1 cellular context compared by ENCODE assay signal in the genomic region with DNA sequence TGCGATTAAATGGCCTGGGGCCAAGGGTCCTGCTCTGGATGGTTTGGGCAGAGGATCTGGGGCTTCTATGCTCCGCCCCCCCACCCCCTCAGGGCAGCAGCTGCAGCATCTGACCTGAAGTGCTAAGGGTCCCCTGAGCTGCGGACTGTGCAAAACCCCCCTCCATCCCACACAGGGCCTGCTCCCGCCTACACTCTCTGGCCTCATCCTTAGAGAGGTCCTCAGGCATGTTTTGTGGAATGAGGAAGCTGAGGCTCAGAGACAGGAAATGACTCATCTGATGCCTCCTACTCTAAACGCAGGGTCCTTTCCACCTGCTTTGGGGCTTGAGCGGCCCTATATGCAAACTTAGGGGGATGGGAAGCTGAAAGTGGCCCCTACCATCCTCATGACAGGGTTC.
TF ChIP-seq lines count a peak whose summit lies in the region.

No MANE protein-coding gene starts in this region.

TF ChIP-seq in HepG2, 621 proteins besides CTCF, POLR2A, EP300 and RAD21 (continues in another document):
- TF ChIP-seq RBM39 (IDR thresholded peaks at IDR 0.05; ENCODE audit: low read depth, low read length, poor library complexity, severe bottlenecking) (no peak), ZNF331 (CRISPR knock-in tag; IDR thresholded peaks at IDR 0.05) (no peak), ZNF687 (CRISPR knock-in tag; IDR thresholded peaks at IDR 0.05) (peak; percentile 62), ZNF274 (CRISPR knock-in tag; IDR thresholded peaks at IDR 0.05) (no peak), ZNF512B (CRISPR knock-in tag; IDR thresholded peaks at IDR 0.05; ENCODE audit: borderline replicate concordance) (no peak), ZNF740 (CRISPR knock-in tag; IDR thresholded peaks at IDR 0.05) (no peak), KDM6A (CRISPR knock-in tag; IDR thresholded peaks at IDR 0.05; ENCODE audit: low read depth) (no peak), SNAPC2 (CRISPR knock-in tag; IDR thresholded peaks at IDR 0.05) (no peak), ZC3H13 (CRISPR knock-in tag; IDR thresholded peaks at IDR 0.05) (no peak), GABPB1 (CRISPR knock-in tag; IDR thresholded peaks at IDR 0.05) (peak; percentile 25; the same call in 1 of the 2 replicates), SMYD3 (CRISPR knock-in tag; IDR thresholded peaks at IDR 0.05) (no peak), JUN (CRISPR knock-in tag; IDR thresholded peaks at IDR 0.05) (no peak), POLR2G (IDR thresholded peaks at IDR 0.05; ENCODE audit: low read depth, low read length) (no peak), STAT5B (CRISPR knock-in tag; IDR thresholded peaks at IDR 0.05) (no peak), SMC3 (IDR thresholded peaks at IDR 0.05; ENCODE audit: low read length) (no peak), ZNF883 (CRISPR knock-in tag; IDR thresholded peaks at IDR 0.05; ENCODE audit: not compliant biosample characterization) (no peak), RELA (CRISPR knock-in tag; IDR thresholded peaks at IDR 0.05) (no peak), ZNF124 (CRISPR knock-in tag; IDR thresholded peaks at IDR 0.05) (no peak), SUZ12 (IDR thresholded peaks at IDR 0.05; ENCODE audit: low read depth, low read length) (no peak), TEAD2 (CRISPR knock-in tag; IDR thresholded peaks at IDR 0.05) (no peak), PHF20 (CRISPR knock-in tag; IDR thresholded peaks at IDR 0.05) (no peak), MIER2 (CRISPR knock-in tag; IDR thresholded peaks at IDR 0.05) (no peak), ZNF7 (CRISPR knock-in tag; IDR thresholded peaks at IDR 0.05) (no peak), ZNF354B (CRISPR knock-in tag; IDR thresholded peaks at IDR 0.05) (no peak), ZNF256 (CRISPR knock-in tag; conservative IDR thresholded peaks at IDR 0.05) (no peak), MBD4 (IDR thresholded peaks at IDR 0.05; ENCODE audit: borderline replicate concordance, low read length) (no peak), RXRB (CRISPR knock-in tag; IDR thresholded peaks at IDR 0.05; ENCODE audit: borderline replicate concordance) (no peak), GATAD2A (CRISPR knock-in tag; IDR thresholded peaks at IDR 0.05) (peak; percentile 55), SAP130 (CRISPR knock-in tag; IDR thresholded peaks at IDR 0.05; ENCODE audit: low read depth) (0 out of 2 replicates have a peak, but pooled peaks have one; percentile 22), ZNF773 (CRISPR knock-in tag; IDR thresholded peaks at IDR 0.05; ENCODE audit: borderline replicate concordance) (no peak), ZNF75D (CRISPR knock-in tag; IDR thresholded peaks at IDR 0.05; ENCODE audit: borderline replicate concordance) (no peak), ZNF652 (CRISPR knock-in tag; IDR thresholded peaks at IDR 0.05; ENCODE audit: borderline replicate concordance, low read depth) (no peak), ERF (CRISPR knock-in tag; IDR thresholded peaks at IDR 0.05) (no peak), TRIM24 (CRISPR knock-in tag; IDR thresholded peaks at IDR 0.05) (no peak), TAF1 (CRISPR knock-in tag; IDR thresholded peaks at IDR 0.05) (no peak), ZMYM2 (CRISPR knock-in tag; IDR thresholded peaks at IDR 0.05) (no peak), CBFB (CRISPR knock-in tag; IDR thresholded peaks at IDR 0.05) (no peak), BRCA1 (CRISPR knock-in tag; IDR thresholded peaks at IDR 0.05) (no peak), WIZ (CRISPR knock-in tag; IDR thresholded peaks at IDR 0.05) (no peak), MED1 (CRISPR knock-in tag; IDR thresholded peaks at IDR 0.05) (0 out of 2 replicates have a peak, but pooled peaks have one; percentile 46), ZNF543 (CRISPR knock-in tag; IDR thresholded peaks at IDR 0.05) (no peak), CHD4 (IDR thresholded peaks at IDR 0.05; ENCODE audit: borderline replicate concordance, low read length) (no peak), XBP1 (CRISPR knock-in tag; IDR thresholded peaks at IDR 0.05) (no peak), SALL1 (CRISPR knock-in tag; IDR thresholded peaks at IDR 0.05) (0 out of 2 replicates have a peak, but pooled peaks have one; percentile 15), GFI1 (CRISPR knock-in tag; IDR thresholded peaks at IDR 0.05; ENCODE audit: borderline replicate concordance) (no peak), KDM5B (CRISPR knock-in tag; IDR thresholded peaks at IDR 0.05; ENCODE audit: borderline replicate concordance) (no peak), CHCHD3 (CRISPR knock-in tag; IDR thresholded peaks at IDR 0.05) (no peak), CSRNP2 (CRISPR knock-in tag; conservative IDR thresholded peaks at IDR 0.05; ENCODE audit: low read depth) (no peak), TSC22D2 (CRISPR knock-in tag; IDR thresholded peaks at IDR 0.05; ENCODE audit: borderline replicate concordance) (no peak), ETV5 (CRISPR knock-in tag; IDR thresholded peaks at IDR 0.05; ENCODE audit: borderline replicate concordance) (peak; percentile 85), ELF1 (CRISPR knock-in tag; IDR thresholded peaks at IDR 0.05) (peak; percentile 62; the same call in 1 of the 2 replicates), ZNF503 (CRISPR knock-in tag; IDR thresholded peaks at IDR 0.05) (no peak), ETV6 (CRISPR knock-in tag; conservative IDR thresholded peaks at IDR 0.05) (no peak)
- TF ChIP-seq, protein P1, sequence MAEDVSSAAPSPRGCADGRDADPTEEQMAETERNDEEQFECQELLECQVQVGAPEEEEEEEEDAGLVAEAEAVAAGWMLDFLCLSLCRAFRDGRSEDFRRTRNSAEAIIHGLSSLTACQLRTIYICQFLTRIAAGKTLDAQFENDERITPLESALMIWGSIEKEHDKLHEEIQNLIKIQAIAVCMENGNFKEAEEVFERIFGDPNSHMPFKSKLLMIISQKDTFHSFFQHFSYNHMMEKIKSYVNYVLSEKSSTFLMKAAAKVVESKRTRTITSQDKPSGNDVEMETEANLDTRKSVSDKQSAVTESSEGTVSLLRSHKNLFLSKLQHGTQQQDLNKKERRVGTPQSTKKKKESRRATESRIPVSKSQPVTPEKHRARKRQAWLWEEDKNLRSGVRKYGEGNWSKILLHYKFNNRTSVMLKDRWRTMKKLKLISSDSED (CRISPR knock-in tag; IDR thresholded peaks at IDR 0.05), result no peak
- TF ChIP-seq, protein P2, sequence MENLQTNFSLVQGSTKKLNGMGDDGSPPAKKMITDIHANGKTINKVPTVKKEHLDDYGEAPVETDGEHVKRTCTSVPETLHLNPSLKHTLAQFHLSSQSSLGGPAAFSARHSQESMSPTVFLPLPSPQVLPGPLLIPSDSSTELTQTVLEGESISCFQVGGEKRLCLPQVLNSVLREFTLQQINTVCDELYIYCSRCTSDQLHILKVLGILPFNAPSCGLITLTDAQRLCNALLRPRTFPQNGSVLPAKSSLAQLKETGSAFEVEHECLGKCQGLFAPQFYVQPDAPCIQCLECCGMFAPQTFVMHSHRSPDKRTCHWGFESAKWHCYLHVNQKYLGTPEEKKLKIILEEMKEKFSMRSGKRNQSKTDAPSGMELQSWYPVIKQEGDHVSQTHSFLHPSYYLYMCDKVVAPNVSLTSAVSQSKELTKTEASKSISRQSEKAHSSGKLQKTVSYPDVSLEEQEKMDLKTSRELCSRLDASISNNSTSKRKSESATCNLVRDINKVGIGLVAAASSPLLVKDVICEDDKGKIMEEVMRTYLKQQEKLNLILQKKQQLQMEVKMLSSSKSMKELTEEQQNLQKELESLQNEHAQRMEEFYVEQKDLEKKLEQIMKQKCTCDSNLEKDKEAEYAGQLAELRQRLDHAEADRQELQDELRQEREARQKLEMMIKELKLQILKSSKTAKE (CRISPR knock-in tag; IDR thresholded peaks at IDR 0.05; ENCODE audit: borderline replicate concordance), result no peak
- TF ChIP-seq, protein P3, sequence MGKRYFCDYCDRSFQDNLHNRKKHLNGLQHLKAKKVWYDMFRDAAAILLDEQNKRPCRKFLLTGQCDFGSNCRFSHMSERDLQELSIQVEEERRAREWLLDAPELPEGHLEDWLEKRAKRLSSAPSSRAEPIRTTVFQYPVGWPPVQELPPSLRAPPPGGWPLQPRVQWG (CRISPR knock-in tag; IDR thresholded peaks at IDR 0.05; ENCODE audit: borderline replicate concordance, low read depth), result no peak
